2 cellular contexts compared by ENCODE assay signal in the genomic region with DNA sequence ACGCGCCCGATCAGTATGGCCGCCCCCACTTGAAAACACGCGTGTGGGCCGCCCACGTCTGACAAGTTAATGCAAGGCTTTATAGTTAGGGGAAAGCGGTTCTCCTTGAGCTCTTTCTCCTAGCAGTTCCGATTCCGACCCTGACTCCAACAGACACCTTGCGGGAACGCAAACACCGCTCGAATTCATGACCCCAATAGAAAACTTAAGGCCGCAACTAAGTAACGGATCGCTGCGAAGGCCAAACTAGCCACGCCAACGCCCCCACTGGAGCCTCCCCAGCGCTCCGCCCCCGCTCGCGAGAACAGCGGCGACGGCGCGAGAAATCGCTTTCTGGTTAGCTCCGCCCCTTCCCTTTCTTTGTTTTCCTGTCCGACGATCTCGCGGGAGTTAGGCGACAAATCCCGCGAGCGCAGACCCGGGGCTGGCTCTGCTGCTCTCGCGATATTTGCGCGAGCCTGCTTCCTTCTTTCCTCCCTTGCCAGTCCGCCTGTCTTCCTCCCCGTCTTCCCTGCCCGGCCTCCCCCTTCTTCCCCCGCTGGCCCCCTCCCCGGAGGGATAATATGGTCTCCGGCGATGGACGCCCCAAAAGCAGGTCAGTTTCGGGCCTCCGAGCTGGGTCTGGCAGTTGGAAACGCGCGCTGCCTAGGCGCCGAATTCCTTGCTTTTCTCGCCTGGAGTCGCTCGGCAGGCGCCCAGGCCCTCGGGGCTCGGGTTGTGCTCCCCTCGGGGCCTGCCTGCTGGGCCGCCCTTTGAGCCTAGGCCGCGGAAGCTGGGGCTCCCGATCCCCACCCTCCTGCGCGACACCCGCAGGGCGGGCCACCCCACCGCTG.
TF ChIP-seq lines count a peak whose summit lies in the region.

A gene with protein sequence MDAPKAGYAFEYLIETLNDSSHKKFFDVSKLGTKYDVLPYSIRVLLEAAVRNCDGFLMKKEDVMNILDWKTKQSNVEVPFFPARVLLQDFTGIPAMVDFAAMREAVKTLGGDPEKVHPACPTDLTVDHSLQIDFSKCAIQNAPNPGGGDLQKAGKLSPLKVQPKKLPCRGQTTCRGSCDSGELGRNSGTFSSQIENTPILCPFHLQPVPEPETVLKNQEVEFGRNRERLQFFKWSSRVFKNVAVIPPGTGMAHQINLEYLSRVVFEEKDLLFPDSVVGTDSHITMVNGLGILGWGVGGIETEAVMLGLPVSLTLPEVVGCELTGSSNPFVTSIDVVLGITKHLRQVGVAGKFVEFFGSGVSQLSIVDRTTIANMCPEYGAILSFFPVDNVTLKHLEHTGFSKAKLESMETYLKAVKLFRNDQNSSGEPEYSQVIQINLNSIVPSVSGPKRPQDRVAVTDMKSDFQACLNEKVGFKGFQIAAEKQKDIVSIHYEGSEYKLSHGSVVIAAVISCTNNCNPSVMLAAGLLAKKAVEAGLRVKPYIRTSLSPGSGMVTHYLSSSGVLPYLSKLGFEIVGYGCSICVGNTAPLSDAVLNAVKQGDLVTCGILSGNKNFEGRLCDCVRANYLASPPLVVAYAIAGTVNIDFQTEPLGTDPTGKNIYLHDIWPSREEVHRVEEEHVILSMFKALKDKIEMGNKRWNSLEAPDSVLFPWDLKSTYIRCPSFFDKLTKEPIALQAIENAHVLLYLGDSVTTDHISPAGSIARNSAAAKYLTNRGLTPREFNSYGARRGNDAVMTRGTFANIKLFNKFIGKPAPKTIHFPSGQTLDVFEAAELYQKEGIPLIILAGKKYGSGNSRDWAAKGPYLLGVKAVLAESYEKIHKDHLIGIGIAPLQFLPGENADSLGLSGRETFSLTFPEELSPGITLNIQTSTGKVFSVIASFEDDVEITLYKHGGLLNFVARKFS (plus strand): TSS at position 455 of the 833 bp plus-strand sequence. CDS start 122 bp downstream, at position 577.

TF ChIP-seq in HCT116, 20 proteins besides CTCF, POLR2A, EP300 and RAD21 (continued from another document):
- TF ChIP-seq, protein P1, sequence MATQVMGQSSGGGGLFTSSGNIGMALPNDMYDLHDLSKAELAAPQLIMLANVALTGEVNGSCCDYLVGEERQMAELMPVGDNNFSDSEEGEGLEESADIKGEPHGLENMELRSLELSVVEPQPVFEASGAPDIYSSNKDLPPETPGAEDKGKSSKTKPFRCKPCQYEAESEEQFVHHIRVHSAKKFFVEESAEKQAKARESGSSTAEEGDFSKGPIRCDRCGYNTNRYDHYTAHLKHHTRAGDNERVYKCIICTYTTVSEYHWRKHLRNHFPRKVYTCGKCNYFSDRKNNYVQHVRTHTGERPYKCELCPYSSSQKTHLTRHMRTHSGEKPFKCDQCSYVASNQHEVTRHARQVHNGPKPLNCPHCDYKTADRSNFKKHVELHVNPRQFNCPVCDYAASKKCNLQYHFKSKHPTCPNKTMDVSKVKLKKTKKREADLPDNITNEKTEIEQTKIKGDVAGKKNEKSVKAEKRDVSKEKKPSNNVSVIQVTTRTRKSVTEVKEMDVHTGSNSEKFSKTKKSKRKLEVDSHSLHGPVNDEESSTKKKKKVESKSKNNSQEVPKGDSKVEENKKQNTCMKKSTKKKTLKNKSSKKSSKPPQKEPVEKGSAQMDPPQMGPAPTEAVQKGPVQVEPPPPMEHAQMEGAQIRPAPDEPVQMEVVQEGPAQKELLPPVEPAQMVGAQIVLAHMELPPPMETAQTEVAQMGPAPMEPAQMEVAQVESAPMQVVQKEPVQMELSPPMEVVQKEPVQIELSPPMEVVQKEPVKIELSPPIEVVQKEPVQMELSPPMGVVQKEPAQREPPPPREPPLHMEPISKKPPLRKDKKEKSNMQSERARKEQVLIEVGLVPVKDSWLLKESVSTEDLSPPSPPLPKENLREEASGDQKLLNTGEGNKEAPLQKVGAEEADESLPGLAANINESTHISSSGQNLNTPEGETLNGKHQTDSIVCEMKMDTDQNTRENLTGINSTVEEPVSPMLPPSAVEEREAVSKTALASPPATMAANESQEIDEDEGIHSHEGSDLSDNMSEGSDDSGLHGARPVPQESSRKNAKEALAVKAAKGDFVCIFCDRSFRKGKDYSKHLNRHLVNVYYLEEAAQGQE (IDR thresholded peaks at IDR 0.05; ENCODE audit: low read depth) = no peak
- TF ChIP-seq YY1 (IDR thresholded peaks at IDR 0.05; ENCODE audit: extremely low read depth, insufficient replicate concordance, low read depth, low read length) = peak; percentile 77
- peak; percentile 95; the same call in 1 of the 2 replicates for TF ChIP-seq SIN3A (IDR thresholded peaks at IDR 0.05; ENCODE audit: low read depth)
- TF ChIP-seq JUND (IDR thresholded peaks at IDR 0.05) = no peak
- TF ChIP-seq FOSL1 (IDR thresholded peaks at IDR 0.05; ENCODE audit: low read depth) = no peak
- 0 out of 2 replicates have a peak, but pooled peaks have one; percentile 12 for TF ChIP-seq CBX3 (IDR thresholded peaks at IDR 0.05; ENCODE audit: low read depth)
- peak; percentile 100 for TF ChIP-seq ZBTB33 (IDR thresholded peaks at IDR 0.05; ENCODE audit: extremely low read depth, insufficient replicate concordance, low read length)
- no peak for TF ChIP-seq EZH2 (IDR thresholded peaks at IDR 0.05)
- peak; percentile 98 for TF ChIP-seq ZFX (IDR thresholded peaks at IDR 0.05)
- peak; percentile 78 for TF ChIP-seq SP1 (IDR thresholded peaks at IDR 0.05; ENCODE audit: low read depth)
- TF ChIP-seq EGR1 (IDR thresholded peaks at IDR 0.05; ENCODE audit: low read depth) = peak; percentile 98
- TF ChIP-seq, protein P2, sequence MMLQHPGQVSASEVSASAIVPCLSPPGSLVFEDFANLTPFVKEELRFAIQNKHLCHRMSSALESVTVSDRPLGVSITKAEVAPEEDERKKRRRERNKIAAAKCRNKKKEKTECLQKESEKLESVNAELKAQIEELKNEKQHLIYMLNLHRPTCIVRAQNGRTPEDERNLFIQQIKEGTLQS (IDR thresholded peaks at IDR 0.05) = no peak
- no peak for TF ChIP-seq ZNF274 (IDR thresholded peaks at IDR 0.05; ENCODE audit: low read depth, low read length)
- TF ChIP-seq ELF1 (IDR thresholded peaks at IDR 0.05; ENCODE audit: borderline replicate concordance, low read depth) = peak; percentile 60

TF ChIP-seq in neural cell, 6 proteins besides CTCF, POLR2A, EP300 and RAD21 (continued from another document):
- TF ChIP-seq, protein P1 (IDR thresholded peaks at IDR 0.05; ENCODE audit: borderline replicate concordance) = peak; percentile 91
- peak; percentile 78 for TF ChIP-seq TAF1 (IDR thresholded peaks at IDR 0.05; ENCODE audit: low read depth)
